20 cellular contexts compared by ENCODE assay signal in the genomic region with DNA sequence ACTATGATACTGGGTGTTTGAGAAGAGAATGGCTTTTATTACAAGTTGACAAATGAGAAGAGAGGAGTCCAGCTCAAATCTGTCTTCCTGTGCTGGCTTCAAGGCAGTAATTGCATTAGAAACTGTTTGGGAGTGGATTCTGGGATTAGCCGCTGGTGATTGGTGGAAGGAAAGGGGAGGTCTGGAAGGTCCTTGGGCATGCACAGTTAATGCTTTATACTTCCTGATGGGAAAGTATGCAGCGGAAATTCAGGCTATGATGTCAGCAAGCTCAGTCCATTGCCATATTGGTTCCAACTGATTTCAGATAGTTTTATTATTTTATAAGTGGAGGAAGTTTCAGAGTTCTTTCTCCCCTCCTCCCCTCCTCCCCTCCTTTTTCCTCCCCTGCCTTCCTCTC. TPM values are rescaled to one million over a fixed set of nuclear protein-coding genes. Genes with fewer than 3 reads are reported as not detected.
DNase-seq lines count a peak whose midpoint lies in the region; ATAC-seq, FAIRE-seq and TF ChIP-seq lines count a peak whose summit lies in the region.
"Had no signal": no experiment of that assay in that cellular context is flagged by ENCODE, and none has a peak within 500 bp of the region (broad histone marks: within the 10 kb centered on the region; RNA-seq: fewer than 3 reads in every experiment).

No MANE protein-coding gene starts in this region.

- H3K4me1 ChIP-seq in HCT116 (ENCODE audit: control insufficient read depth in 1 of 2, insufficient read depth in 2 of 2, low read length in 2 of 2) = no peaks in the 10 kb centered on the region
- H3K4me1 ChIP-seq: SJCRH30 had no signal

- DNase-seq in A172 (ENCODE audit: low spot score) (peak; percentile 41), HCT116 (ENCODE audit: low read depth, low spot score) (no peak), NCI-H69 (lab: John Stamatoyannopoulos, UW) (peak; percentile 1), fibroblast of the aortic adventitia (ENCODE audit: low read depth) (peak; percentile 7), urothelium cell line (ENCODE audit: low spot score) (no peak), NOMO-1 treated with dmso at 0.1 percent for 144 hours (lab: John Stamatoyannopoulos, UW; ENCODE audit: unreplicated experiment) (no peak)
- DNase-seq: C1 segment of cervical spinal cord; HCEC 1CT; KG1; NCI-H1092 treated with DMSO at 0.1 percent for 48 hours; NCI-H2107; NCI-H345; NCI-H526; NK-92 treated with Interleukin-12 subunit alpha and Interleukin-12 subunit beta, amount 100 ng/mL, for 24 hours; SW 1271 had no signal

- intact Hi-C loops in HCT116 (cut with micrococcal nuclease) = no loop called here

- POLR2A ChIA-PET in HCT116 (lab: Charles Lee) = no interaction called here

- H3K79me2 ChIP-seq in HCT116 (ENCODE audit: insufficient read depth, low read length) = no peaks in the 10 kb centered on the region

- no TSS peak for BruUV-seq in HCT116 (replicated peaks; lab: Mats Ljungman, UMichigan)

- H3K27ac ChIP-seq in HCT116 (ENCODE audit: low read depth, low read length) = no peak overlapping the region
- H3K27ac ChIP-seq: SJCRH30 had no signal

- H3K9me2 ChIP-seq in HCT116 (ENCODE audit: insufficient read depth) = no peaks in the 10 kb centered on the region

- CTCF ChIA-PET in HCT116 (lab: Charles Lee) = interaction anchor here (0.9 kb wide), 1 partner anchor 15 kb away, joined by 3 read pairs; no protein-coding TSS in a partner anchor

- no peak overlapping the region for H3K9ac ChIP-seq in HCT116 (ENCODE audit: low read length)

- no peaks in the 10 kb centered on the region for H3K9me3 ChIP-seq in HCT116 (ENCODE audit: control insufficient read depth in 1 of 2, insufficient read depth in 1 of 2, low read depth in 1 of 2, low read length in 2 of 2)
- H3K9me3 ChIP-seq: SJCRH30 had no signal

- peaks cover 50% of the 10 kb centered on the region for H3K27me3 ChIP-seq in HCT116 (ENCODE audit: insufficient read depth, low read length)
- H3K27me3 ChIP-seq: SJCRH30 had no signal

- RAD21 ChIA-PET in HCT116 (lab: Charles Lee; ENCODE audit: low non-redundant PET in 1 of 2, low total read pairs in 2 of 2, uncharacterized antibody in 2 of 2, unreplicated experiment in 2 of 2) = no interaction called here

- ATAC-seq in HCT116 (0 out of 2 replicates have a peak, but pooled peaks have one; percentile 27), GM21723 (IDR thresholded peaks at IDR 0.05; ENCODE audit: unreplicated experiment) (no peak), GM19328 (IDR thresholded peaks at IDR 0.05; ENCODE audit: unreplicated experiment) (no peak)

- H3K36me3 ChIP-seq in HCT116 (ENCODE audit: control insufficient read depth in 1 of 2, insufficient read depth in 2 of 2, low read length in 2 of 2) = no peaks in the 10 kb centered on the region
- H3K36me3 ChIP-seq: SJCRH30 had no signal

- TF ChIP-seq CTCF in HCT116 (IDR thresholded peaks at IDR 0.05 in 2 of 3, conservative IDR thresholded peaks at IDR 0.05 in 1 of 3; ENCODE audit: borderline replicate concordance in 1 of 3, insufficient read depth in 1 of 3, low read depth in 2 of 3, low read length in 2 of 3) (no peak), fibroblast of the aortic adventitia (IDR thresholded peaks at IDR 0.05; ENCODE audit: insufficient read depth, low read length) (no peak)

- FAIRE-seq in urothelium cell line (lab: Jason Lieb, UNC) = no peak
- FAIRE-seq: A204.1, GM12892 had no signal

- no peak overlapping the region for H3K4me2 ChIP-seq in HCT116 (ENCODE audit: low read length)

- H3K4me3 ChIP-seq in HCT116 (replicated peaks in 1 of 2; ENCODE audit: low read depth in 1 of 2, low read length in 2 of 2) (no peak overlapping the region), fibroblast of the aortic adventitia (ENCODE audit: low read depth, low read length) (no peak overlapping the region)
- H3K4me3 ChIP-seq: SJCRH30 had no signal

- no peak for TF ChIP-seq POLR2A in HCT116 (IDR thresholded peaks at IDR 0.05; ENCODE audit: borderline replicate concordance, extremely low read depth, insufficient read depth, insufficient read length)

- H2AFZ ChIP-seq in HCT116 (ENCODE audit: low read depth, low read length, poor library complexity, severe bottlenecking) = no peak overlapping the region

- no peaks in the 10 kb centered on the region for H4K20me1 ChIP-seq in HCT116 (ENCODE audit: insufficient read depth)

- no peak for TF ChIP-seq RAD21 in HCT116 (IDR thresholded peaks at IDR 0.05; ENCODE audit: low read depth)

TF ChIP-seq in HCT116, 20 proteins besides CTCF, POLR2A, EP300 and RAD21:
- TF ChIP-seq EZH2 (IDR thresholded peaks at IDR 0.05) (no peak), ELF1 (IDR thresholded peaks at IDR 0.05; ENCODE audit: borderline replicate concordance, low read depth) (no peak), ZFX (IDR thresholded peaks at IDR 0.05) (no peak), ZNF274 (IDR thresholded peaks at IDR 0.05; ENCODE audit: low read depth, low read length) (no peak), SIN3A (IDR thresholded peaks at IDR 0.05; ENCODE audit: low read depth) (no peak), POLR2AphosphoS5 (IDR thresholded peaks at IDR 0.05; ENCODE audit: low read depth, low read length) (no peak), CEBPB (IDR thresholded peaks at IDR 0.05; ENCODE audit: low read depth) (no peak), SP1 (IDR thresholded peaks at IDR 0.05; ENCODE audit: low read depth) (no peak), EZH2phosphoT487 (IDR thresholded peaks at IDR 0.05; ENCODE audit: borderline replicate concordance) (no peak), EGR1 (IDR thresholded peaks at IDR 0.05; ENCODE audit: low read depth) (no peak), JUND (IDR thresholded peaks at IDR 0.05) (no peak), YY1 (IDR thresholded peaks at IDR 0.05; ENCODE audit: extremely low read depth, insufficient replicate concordance, low read depth, low read length) (no peak), TCF7L2 (IDR thresholded peaks at IDR 0.05; ENCODE audit: borderline replicate concordance, extremely low read depth, insufficient read depth, insufficient read length) (no peak), FOSL1 (IDR thresholded peaks at IDR 0.05; ENCODE audit: low read depth) (no peak), CBX3 (IDR thresholded peaks at IDR 0.05; ENCODE audit: low read depth) (no peak), SRF (IDR thresholded peaks at IDR 0.05; ENCODE audit: low read depth) (no peak)
- TF ChIP-seq, protein P1, sequence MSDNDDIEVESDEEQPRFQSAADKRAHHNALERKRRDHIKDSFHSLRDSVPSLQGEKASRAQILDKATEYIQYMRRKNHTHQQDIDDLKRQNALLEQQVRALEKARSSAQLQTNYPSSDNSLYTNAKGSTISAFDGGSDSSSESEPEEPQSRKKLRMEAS (IDR thresholded peaks at IDR 0.05) = no peak
- TF ChIP-seq, protein P2, sequence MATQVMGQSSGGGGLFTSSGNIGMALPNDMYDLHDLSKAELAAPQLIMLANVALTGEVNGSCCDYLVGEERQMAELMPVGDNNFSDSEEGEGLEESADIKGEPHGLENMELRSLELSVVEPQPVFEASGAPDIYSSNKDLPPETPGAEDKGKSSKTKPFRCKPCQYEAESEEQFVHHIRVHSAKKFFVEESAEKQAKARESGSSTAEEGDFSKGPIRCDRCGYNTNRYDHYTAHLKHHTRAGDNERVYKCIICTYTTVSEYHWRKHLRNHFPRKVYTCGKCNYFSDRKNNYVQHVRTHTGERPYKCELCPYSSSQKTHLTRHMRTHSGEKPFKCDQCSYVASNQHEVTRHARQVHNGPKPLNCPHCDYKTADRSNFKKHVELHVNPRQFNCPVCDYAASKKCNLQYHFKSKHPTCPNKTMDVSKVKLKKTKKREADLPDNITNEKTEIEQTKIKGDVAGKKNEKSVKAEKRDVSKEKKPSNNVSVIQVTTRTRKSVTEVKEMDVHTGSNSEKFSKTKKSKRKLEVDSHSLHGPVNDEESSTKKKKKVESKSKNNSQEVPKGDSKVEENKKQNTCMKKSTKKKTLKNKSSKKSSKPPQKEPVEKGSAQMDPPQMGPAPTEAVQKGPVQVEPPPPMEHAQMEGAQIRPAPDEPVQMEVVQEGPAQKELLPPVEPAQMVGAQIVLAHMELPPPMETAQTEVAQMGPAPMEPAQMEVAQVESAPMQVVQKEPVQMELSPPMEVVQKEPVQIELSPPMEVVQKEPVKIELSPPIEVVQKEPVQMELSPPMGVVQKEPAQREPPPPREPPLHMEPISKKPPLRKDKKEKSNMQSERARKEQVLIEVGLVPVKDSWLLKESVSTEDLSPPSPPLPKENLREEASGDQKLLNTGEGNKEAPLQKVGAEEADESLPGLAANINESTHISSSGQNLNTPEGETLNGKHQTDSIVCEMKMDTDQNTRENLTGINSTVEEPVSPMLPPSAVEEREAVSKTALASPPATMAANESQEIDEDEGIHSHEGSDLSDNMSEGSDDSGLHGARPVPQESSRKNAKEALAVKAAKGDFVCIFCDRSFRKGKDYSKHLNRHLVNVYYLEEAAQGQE (IDR thresholded peaks at IDR 0.05; ENCODE audit: low read depth) = no peak
- TF ChIP-seq, protein P3, sequence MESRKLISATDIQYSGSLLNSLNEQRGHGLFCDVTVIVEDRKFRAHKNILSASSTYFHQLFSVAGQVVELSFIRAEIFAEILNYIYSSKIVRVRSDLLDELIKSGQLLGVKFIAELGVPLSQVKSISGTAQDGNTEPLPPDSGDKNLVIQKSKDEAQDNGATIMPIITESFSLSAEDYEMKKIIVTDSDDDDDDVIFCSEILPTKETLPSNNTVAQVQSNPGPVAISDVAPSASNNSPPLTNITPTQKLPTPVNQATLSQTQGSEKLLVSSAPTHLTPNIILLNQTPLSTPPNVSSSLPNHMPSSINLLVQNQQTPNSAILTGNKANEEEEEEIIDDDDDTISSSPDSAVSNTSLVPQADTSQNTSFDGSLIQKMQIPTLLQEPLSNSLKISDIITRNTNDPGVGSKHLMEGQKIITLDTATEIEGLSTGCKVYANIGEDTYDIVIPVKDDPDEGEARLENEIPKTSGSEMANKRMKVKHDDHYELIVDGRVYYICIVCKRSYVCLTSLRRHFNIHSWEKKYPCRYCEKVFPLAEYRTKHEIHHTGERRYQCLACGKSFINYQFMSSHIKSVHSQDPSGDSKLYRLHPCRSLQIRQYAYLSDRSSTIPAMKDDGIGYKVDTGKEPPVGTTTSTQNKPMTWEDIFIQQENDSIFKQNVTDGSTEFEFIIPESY (IDR thresholded peaks at IDR 0.05; ENCODE audit: extremely low read depth, insufficient replicate concordance, low read length) = no peak
- TF ChIP-seq, protein P4, sequence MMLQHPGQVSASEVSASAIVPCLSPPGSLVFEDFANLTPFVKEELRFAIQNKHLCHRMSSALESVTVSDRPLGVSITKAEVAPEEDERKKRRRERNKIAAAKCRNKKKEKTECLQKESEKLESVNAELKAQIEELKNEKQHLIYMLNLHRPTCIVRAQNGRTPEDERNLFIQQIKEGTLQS (IDR thresholded peaks at IDR 0.05) = no peak

RNA-seq across cellular contexts. Expression of a gene that starts 8.1 kb away (rescaled TPM):
- total RNA-seq in A172 (2014; rRNA removed; shearing (Covaris generic)) = 48.7 and 74.4 TPM in 2 replicates
- total RNA-seq in HCT116 (2021; ENCODE audit: unreplicated experiment) = 26.8 TPM
- polyA plus RNA-seq in HCT116 (2012) = 5.2 and 7.9 TPM in 2 replicates
- total RNA-seq in fibroblast of the aortic adventitia (ENCODE audit: low replicate concordance) = 17.3 and 32.1 TPM in 2 replicates

Comparison
In these comparisons a context has a peak if more than half of its experiments do, and no peak if none do; other contexts are left out.
1. DNase-seq: peak in A172 (single experiment), NCI-H69 (single experiment) and fibroblast of the aortic adventitia (single experiment); none in HCT116 (single experiment), urothelium cell line (single experiment) and NOMO-1 treated with dmso at 0.1 percent for 144 hours (single experiment).